ENCODE assay signal across 9 cellular contexts in genomic region chr2:3222636-3223035, GRCh38.
A peak's percentile ranks its signal among the peaks of the same experiment; 100 is the strongest.
DNase-seq lines count a peak whose midpoint lies in the region; ATAC-seq, FAIRE-seq and TF ChIP-seq lines count a peak whose summit lies in the region.
"Had no signal": no experiment of that assay in that cellular context is flagged by ENCODE, and none has a peak within 500 bp of the region (broad histone marks: within the 10 kb centered on the region; RNA-seq: fewer than 3 reads in every experiment).

No MANE protein-coding gene starts in this region.

- peaks cover 0 to 4% (median 0%) of the 10 kb centered on the region in 4 donors for H3K9me3 ChIP-seq in upper lobe of left lung
- H3K9me3 ChIP-seq in WERI-Rb-1 (ENCODE audit: severe bottlenecking): peaks cover 8% of the 10 kb centered on the region
- no peaks in the 10 kb centered on the region for H3K9me3 ChIP-seq in hepatocyte (ENCODE audit: low read depth)

- DNase-seq in activated T-cell treated with anti-CD3 and anti-CD28 coated beads, Interleukin-2, amount 50 U/mL, for 24 hours: peak; percentile 69
- peak; percentile 80 for DNase-seq in stimulated activated CD4-positive, alpha-beta T cell treated with anti-CD3 and anti-CD28 coated beads, Interleukin-4, amount 100 ng/mL, for 24 hours
- DNase-seq in upper lobe of left lung (no peak), H54 (ENCODE audit: insufficient read length, low spot score) (no peak), WERI-Rb-1 (no peak), hepatocyte (ENCODE audit: low spot score) (no peak)

- no peak overlapping the region for H2AFZ ChIP-seq in hepatocyte

- no peaks in the 10 kb centered on the region for H3K27me3 ChIP-seq in upper lobe of left lung
- H3K27me3 ChIP-seq in WERI-Rb-1 (ENCODE audit: insufficient read depth, low read depth, severe bottlenecking): no peaks in the 10 kb centered on the region
- H3K27me3 ChIP-seq in hepatocyte: no peaks in the 10 kb centered on the region

- no peak overlapping the region for H3K27ac ChIP-seq in upper lobe of left lung
- no peak overlapping the region for H3K27ac ChIP-seq in WERI-Rb-1
- H3K27ac ChIP-seq in hepatocyte: no peak overlapping the region

- no peak for TF ChIP-seq EP300 in upper lobe of left lung (IDR thresholded peaks at IDR 0.05)

- 78 to 88% methylated on average over 9 of the region's 9 CpGs for WGBS in upper lobe of left lung, 2 donors
- WGBS in hepatocyte (ENCODE audit: low lambda C conversion rate, missing lambda C conversion rate): 88% methylated on average over 9 of the region's 9 CpGs

- H3K4me3 Mint-ChIP-seq in activated T-cell treated with anti-CD3 and anti-CD28 coated beads, Interleukin-2, amount 50 U/mL, for 24 hours: peak overlapping the region; percentile 66

- H3K36me3 ChIP-seq in upper lobe of left lung (no peaks in the 10 kb centered on the region), WERI-Rb-1 (no peaks in the 10 kb centered on the region), hepatocyte (replicated peaks; ENCODE audit: insufficient read depth, low read depth) (no peaks in the 10 kb centered on the region)

- H3K27me3 Mint-ChIP-seq in activated T-cell treated with anti-CD3 and anti-CD28 coated beads, Interleukin-2, amount 50 U/mL, for 24 hours: no peaks in the 10 kb centered on the region

- TF ChIP-seq POLR2A in upper lobe of left lung (IDR thresholded peaks at IDR 0.05) (no peak), H54 (IDR thresholded peaks at IDR 0.05; ENCODE audit: low read depth, low read length) (no peak)

- peaks cover 49% of the 10 kb centered on the region for H3K4me1 Mint-ChIP-seq in activated T-cell treated with anti-CD3 and anti-CD28 coated beads, Interleukin-2, amount 50 U/mL, for 24 hours (ENCODE audit: low read depth)

- peak overlapping the region; percentile 100 for H3K27ac Mint-ChIP-seq in activated T-cell treated with anti-CD3 and anti-CD28 coated beads, Interleukin-2, amount 50 U/mL, for 24 hours

- no peaks in the 10 kb centered on the region for H3K9me2 ChIP-seq in hepatocyte (replicated peaks; ENCODE audit: insufficient read depth)

- H3K4me2 ChIP-seq in hepatocyte: no peak overlapping the region

- ATAC-seq in GM19351 (IDR thresholded peaks at IDR 0.05; ENCODE audit: unreplicated experiment) (peak; percentile 45), HG03159 (IDR thresholded peaks at IDR 0.05; ENCODE audit: unreplicated experiment) (peak; percentile 64), upper lobe of left lung (ENCODE audit: low FRiP score in 2 of 2) (no peak)

- TF ChIP-seq CTCF in upper lobe of left lung (IDR thresholded peaks at IDR 0.05) (no peak), WERI-Rb-1 (IDR thresholded peaks at IDR 0.05; ENCODE audit: low read depth, low read length) (no peak), hepatocyte (IDR thresholded peaks at IDR 0.05; ENCODE audit: poor library complexity) (no peak)

- H3K4me1 ChIP-seq in upper lobe of left lung: no peaks in the 10 kb centered on the region
- no peaks in the 10 kb centered on the region for H3K4me1 ChIP-seq in hepatocyte (ENCODE audit: insufficient read depth)

- no peaks in the 10 kb centered on the region for H3K79me2 ChIP-seq in hepatocyte

- no peak overlapping the region for H3K4me3 ChIP-seq in upper lobe of left lung
- H3K4me3 ChIP-seq in WERI-Rb-1 (ENCODE audit: low read depth, low read length): no peak overlapping the region
- no peak overlapping the region for H3K4me3 ChIP-seq in hepatocyte

- FAIRE-seq in H54 (lab: Jason Lieb, UNC): no peak
- FAIRE-seq: endometrium had no signal

- H3K36me3 Mint-ChIP-seq in activated T-cell treated with anti-CD3 and anti-CD28 coated beads, Interleukin-2, amount 50 U/mL, for 24 hours (ENCODE audit: low read depth): peaks cover 42% of the 10 kb centered on the region

- H4K20me1 ChIP-seq in hepatocyte (ENCODE audit: insufficient read depth, poor library complexity, severe bottlenecking): no peaks in the 10 kb centered on the region

- H3K9me3 Mint-ChIP-seq in activated T-cell treated with anti-CD3 and anti-CD28 coated beads, Interleukin-2, amount 50 U/mL, for 24 hours: peaks cover 30% of the 10 kb centered on the region

Comparison
In these comparisons a context has a peak if more than half of its experiments do, and no peak if none do; other contexts are left out.
1. ATAC-seq: peak in GM19351 (single experiment) and HG03159 (single experiment); none in upper lobe of left lung (0 of 2).
2. DNase-seq: peak in activated T-cell treated with anti-CD3 and anti-CD28 coated beads, Interleukin-2, amount 50 U/mL, for 24 hours (single experiment) and stimulated activated CD4-positive, alpha-beta T cell treated with anti-CD3 and anti-CD28 coated beads, Interleukin-4, amount 100 ng/mL, for 24 hours (single experiment); none in upper lobe of left lung (0 of 2), H54 (single experiment), WERI-Rb-1 (single experiment) and hepatocyte (single experiment).